ENCODE assay signal across 32 cellular contexts in genomic region chr10:8468477-8468876, GRCh38.
"Had no signal": no experiment of that assay in that cellular context is flagged by ENCODE, and none has a peak within 500 bp of the region (broad histone marks: within the 10 kb centered on the region; RNA-seq: fewer than 3 reads in every experiment).

No MANE protein-coding gene starts in this region.

- H3K36me3 ChIP-seq: adrenal gland, ascending aorta, brain microvascular endothelial cell, breast epithelium, cardiac muscle cell had no signal

- ATAC-seq: activated naive CD4-positive, alpha-beta T cell treated with anti-CD3 and anti-CD28 coated beads, Interleukin-2, amount 50 U/mL, for 72 hours; activated naive CD8-positive, alpha-beta T cell treated with anti-CD3 and anti-CD28 coated beads, Interleukin-2, amount 50 U/mL, for 24 hours; activated T-cell treated with anti-CD3 and anti-CD28 coated beads, Interleukin-2, amount 50 U/mL, for 4 hours; activated T-cell treated with anti-CD3 and anti-CD28 coated beads, Interleukin-2, amount 50 U/mL, for 72 hours; activated T-helper 17 cell treated with anti-CD3 and anti-CD28 coated beads, Interleukin-2, amount 50 U/mL, for 72 hours; body of pancreas had no signal

- H3K27me3 ChIP-seq: adrenal gland, ascending aorta, body of pancreas, brain microvascular endothelial cell, breast epithelium, cardiac muscle cell had no signal

- H3K27ac ChIP-seq: adrenal gland, ascending aorta, body of pancreas, brain microvascular endothelial cell, breast epithelium, cardiac muscle cell had no signal

- H3K4me3 ChIP-seq: adrenal gland, ascending aorta, body of pancreas, breast epithelium, cardiac muscle cell had no signal

- DNase-seq: activated effector memory CD4-positive, alpha-beta T cell treated with anti-CD3 and anti-CD28 coated beads, Interleukin-2, amount 50 U/mL, for 16 hours; activated effector memory CD4-positive, alpha-beta T cell treated with Interleukin-2 at 50 U/mL for 16 hours; activated gamma-delta T cell; activated gamma-delta T cell treated with Interleukin-2 at 50 U/mL for 16 hours; activated naive CD4-positive, alpha-beta T cell; activated naive CD4-positive, alpha-beta T cell treated with anti-CD3 and anti-CD28 coated beads for 36 hours; activated naive CD4-positive, alpha-beta T cell treated with anti-CD3 and anti-CD28 coated beads, Interleukin-2, amount 10 ng/mL, durations not matched to agents 7 days and 5 days; activated naive CD4-positive, alpha-beta T cell treated with anti-CD3 and anti-CD28 coated beads, Interleukin-2, amount 50 U/mL, for 16 hours; activated naive CD4-positive, alpha-beta T cell treated with Interleukin-2 at 50 U/mL for 16 hours; activated naive CD8-positive, alpha-beta T cell treated with anti-CD3 and anti-CD28 coated beads for 36 hours; activated naive CD8-positive, alpha-beta T cell treated with anti-CD3 and anti-CD28 coated beads, Interleukin-2, amount 10 ng/mL, durations not matched to agents 7 days and 5 days; activated naive CD8-positive, alpha-beta T cell treated with anti-CD3 and anti-CD28 coated beads, Interleukin-2, amount 50 U/mL, for 24 hours; activated T-cell treated with anti-CD3 and anti-CD28 coated beads, Interleukin-2, amount 50 U/mL, for 1 hour; activated T-cell treated with anti-CD3 and anti-CD28 coated beads, Interleukin-2, amount 50 U/mL, for 24 hours; activated T-cell treated with anti-CD3 and anti-CD28 coated beads, Interleukin-2, amount 50 U/mL, for 4 hours; activated T-cell treated with anti-CD3 and anti-CD28 coated beads, Interleukin-2, amount 50 U/mL, for 48 hours; activated T-cell treated with anti-CD3 and anti-CD28 coated beads, Interleukin-2, amount 50 U/mL, for 72 hours; adrenal gland; amniotic stem cell; amygdala; anterior cingulate cortex; aorta; body of pancreas; brain microvascular endothelial cell; caudate nucleus; central memory CD4-positive, alpha-beta T cell; cerebellar nuclear complex had no signal

- H3K9me3 ChIP-seq: adrenal gland, ascending aorta, body of pancreas, breast epithelium had no signal

- H3K4me1 ChIP-seq: adrenal gland, ascending aorta, body of pancreas, breast epithelium had no signal
